In genomic region chr17:30824356-30825145, GRCh38 we compare ENCODE assay signal across 8 cellular contexts. TPM values are rescaled to one million over a fixed set of nuclear protein-coding genes. Genes with fewer than 3 reads are reported as not detected.
DNase-seq lines count a peak whose midpoint lies in the region; ATAC-seq, FAIRE-seq and TF ChIP-seq lines count a peak whose summit lies in the region.

A gene with protein sequence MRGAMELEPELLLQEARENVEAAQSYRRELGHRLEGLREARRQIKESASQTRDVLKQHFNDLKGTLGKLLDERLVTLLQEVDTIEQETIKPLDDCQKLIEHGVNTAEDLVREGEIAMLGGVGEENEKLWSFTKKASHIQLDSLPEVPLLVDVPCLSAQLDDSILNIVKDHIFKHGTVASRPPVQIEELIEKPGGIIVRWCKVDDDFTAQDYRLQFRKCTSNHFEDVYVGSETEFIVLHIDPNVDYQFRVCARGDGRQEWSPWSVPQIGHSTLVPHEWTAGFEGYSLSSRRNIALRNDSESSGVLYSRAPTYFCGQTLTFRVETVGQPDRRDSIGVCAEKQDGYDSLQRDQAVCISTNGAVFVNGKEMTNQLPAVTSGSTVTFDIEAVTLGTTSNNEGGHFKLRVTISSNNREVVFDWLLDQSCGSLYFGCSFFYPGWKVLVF (minus strand): TSS chr17:30824692. CDS start chr17:30824651, 41 bp downstream.

- H3K4me1 ChIP-seq in breast epithelium (no peaks in the 10 kb centered on the region), small intestine (ENCODE audit: control insufficient read depth in 2 of 2, insufficient read depth in 1 of 2, low read depth in 1 of 2, low read length in 1 of 2) (peaks cover 0 to 11% of the 10 kb centered on the region in 2 donors)

- no peaks in the 10 kb centered on the region for H3K9me3 ChIP-seq in breast epithelium
- H3K9me3 ChIP-seq in small intestine (ENCODE audit: control insufficient read depth, low read depth): no peaks in the 10 kb centered on the region

- WGBS in small intestine, 3 donors: 3 to 5% (median 4%) methylated on average over 65 to 75 of the region's 75 CpGs

- CTCF ChIA-PET in AG04449 (lab: Yijun Ruan, JAX): interaction anchor here (0.6 to 3.7 kb wide), 16 partner anchors 9 to 720 kb away, joined by 3 to 18 read pairs (median 4); partner anchors contain the start of genes GOSR1 and RNF135

- POLR2A ChIA-PET in AG04449 (lab: Yijun Ruan, JAX): no interaction called here

- FAIRE-seq in small intestine (lab: Jason Lieb, UNC): no peak

- no peaks in the 10 kb centered on the region for H3K27me3 ChIP-seq in breast epithelium
- H3K27me3 ChIP-seq in small intestine (ENCODE audit: control insufficient read depth in 2 of 2, insufficient read depth in 2 of 2, low read length in 2 of 2): no peaks in the 10 kb centered on the region

- H3K27ac ChIP-seq in VCaP (peak within 1 kb of the TSS; percentile 86), breast epithelium (peak within 1 kb of the TSS; percentile 89 to 90), small intestine (ENCODE audit: low read depth in 1 of 2, low read length in 1 of 2) (peak within 1 kb of the TSS; percentile 78 to 93)

- TF ChIP-seq CTCF in AG04449 (IDR thresholded peaks at IDR 0.05; ENCODE audit: insufficient read depth, low read length, missing control alignments) (peak; percentile 49), VCaP (conservative IDR thresholded peaks at IDR 0.05) (peak; percentile 93), breast epithelium (IDR thresholded peaks at IDR 0.05) (peak in 2 of 3 donors; percentile 23 to 55)

- H3K36me3 ChIP-seq in breast epithelium: no peaks in the 10 kb centered on the region
- H3K36me3 ChIP-seq in small intestine (ENCODE audit: control insufficient read depth in 2 of 2, insufficient read depth in 2 of 2, low read length in 2 of 2): no peaks in the 10 kb centered on the region

- H3K4me3 ChIP-seq in AG04449 (ENCODE audit: low read depth, low read length) (peak within 1 kb of the TSS; percentile 86), breast epithelium (peak within 1 kb of the TSS; percentile 82 to 96 (median 90)), small intestine (ENCODE audit: low read depth in 1 of 2, low read length in 2 of 2) (peak within 1 kb of the TSS; percentile 66 to 99)

- TF ChIP-seq POLR2A in breast epithelium (IDR thresholded peaks at IDR 0.05): peak; percentile 27

- intact Hi-C loops in breast epithelium (cut with DNase I; ENCODE audit: low total_unique reads): no loop called here

- DNase-seq in AG04449 (ENCODE audit: low read depth, low spot score): peak; percentile 12
- DNase-seq in NCI-H2196 (lab: John Stamatoyannopoulos, UW; ENCODE audit: unreplicated experiment): peak; percentile 80
- peak; percentile 81 to 82 for DNase-seq in breast epithelium (ENCODE audit: low spot score in 2 of 2)
- peak; percentile 99 for DNase-seq in iPS-NIHi11 (ENCODE audit: low spot score)
- DNase-seq in small intestine: peak; percentile 95

- peak; percentile 40 for ATAC-seq in GM18870 (IDR thresholded peaks at IDR 0.05; ENCODE audit: unreplicated experiment)
- ATAC-seq in HG03135 (IDR thresholded peaks at IDR 0.05; ENCODE audit: unreplicated experiment): peak; percentile 82

RNA-seq across cellular contexts. Expression of the gene that starts here (rescaled TPM):
- 10 to 100 TPM; 15.4 to 18.7 (median 17.7) TPM for total RNA-seq in breast epithelium
- 1 to 10 TPM; 5.6 to 6.1 (median 5.7) TPM for polyA plus RNA-seq in small intestine

Comparison
In these comparisons a context has a peak if more than half of its experiments do, and no peak if none do; other contexts are left out.
1. Peak in every context shown above with its lines: DNase-seq, ATAC-seq, H3K4me3 ChIP-seq and H3K27ac ChIP-seq.
2. DNase-seq: peak in every context shown above with its lines; median percentile 99 in iPS-NIHi11; 95 in small intestine; 82 in breast epithelium; 80 in NCI-H2196; 12 in AG04449.
3. CTCF ChIP-seq: peak in every context shown above with its lines; median percentile 93 in VCaP; 49 in AG04449; 39 in breast epithelium.